Comparison of ENCODE assay signal across 1 cellular context in genomic region chr1:23799570-23800395, GRCh38.
TF ChIP-seq lines count a peak whose summit lies in the region.

No MANE protein-coding gene starts in this region.

TF ChIP-seq in HepG2, 621 proteins besides CTCF, POLR2A, EP300 and RAD21 (continued from another document and continues in another):
- TF ChIP-seq, protein P1, sequence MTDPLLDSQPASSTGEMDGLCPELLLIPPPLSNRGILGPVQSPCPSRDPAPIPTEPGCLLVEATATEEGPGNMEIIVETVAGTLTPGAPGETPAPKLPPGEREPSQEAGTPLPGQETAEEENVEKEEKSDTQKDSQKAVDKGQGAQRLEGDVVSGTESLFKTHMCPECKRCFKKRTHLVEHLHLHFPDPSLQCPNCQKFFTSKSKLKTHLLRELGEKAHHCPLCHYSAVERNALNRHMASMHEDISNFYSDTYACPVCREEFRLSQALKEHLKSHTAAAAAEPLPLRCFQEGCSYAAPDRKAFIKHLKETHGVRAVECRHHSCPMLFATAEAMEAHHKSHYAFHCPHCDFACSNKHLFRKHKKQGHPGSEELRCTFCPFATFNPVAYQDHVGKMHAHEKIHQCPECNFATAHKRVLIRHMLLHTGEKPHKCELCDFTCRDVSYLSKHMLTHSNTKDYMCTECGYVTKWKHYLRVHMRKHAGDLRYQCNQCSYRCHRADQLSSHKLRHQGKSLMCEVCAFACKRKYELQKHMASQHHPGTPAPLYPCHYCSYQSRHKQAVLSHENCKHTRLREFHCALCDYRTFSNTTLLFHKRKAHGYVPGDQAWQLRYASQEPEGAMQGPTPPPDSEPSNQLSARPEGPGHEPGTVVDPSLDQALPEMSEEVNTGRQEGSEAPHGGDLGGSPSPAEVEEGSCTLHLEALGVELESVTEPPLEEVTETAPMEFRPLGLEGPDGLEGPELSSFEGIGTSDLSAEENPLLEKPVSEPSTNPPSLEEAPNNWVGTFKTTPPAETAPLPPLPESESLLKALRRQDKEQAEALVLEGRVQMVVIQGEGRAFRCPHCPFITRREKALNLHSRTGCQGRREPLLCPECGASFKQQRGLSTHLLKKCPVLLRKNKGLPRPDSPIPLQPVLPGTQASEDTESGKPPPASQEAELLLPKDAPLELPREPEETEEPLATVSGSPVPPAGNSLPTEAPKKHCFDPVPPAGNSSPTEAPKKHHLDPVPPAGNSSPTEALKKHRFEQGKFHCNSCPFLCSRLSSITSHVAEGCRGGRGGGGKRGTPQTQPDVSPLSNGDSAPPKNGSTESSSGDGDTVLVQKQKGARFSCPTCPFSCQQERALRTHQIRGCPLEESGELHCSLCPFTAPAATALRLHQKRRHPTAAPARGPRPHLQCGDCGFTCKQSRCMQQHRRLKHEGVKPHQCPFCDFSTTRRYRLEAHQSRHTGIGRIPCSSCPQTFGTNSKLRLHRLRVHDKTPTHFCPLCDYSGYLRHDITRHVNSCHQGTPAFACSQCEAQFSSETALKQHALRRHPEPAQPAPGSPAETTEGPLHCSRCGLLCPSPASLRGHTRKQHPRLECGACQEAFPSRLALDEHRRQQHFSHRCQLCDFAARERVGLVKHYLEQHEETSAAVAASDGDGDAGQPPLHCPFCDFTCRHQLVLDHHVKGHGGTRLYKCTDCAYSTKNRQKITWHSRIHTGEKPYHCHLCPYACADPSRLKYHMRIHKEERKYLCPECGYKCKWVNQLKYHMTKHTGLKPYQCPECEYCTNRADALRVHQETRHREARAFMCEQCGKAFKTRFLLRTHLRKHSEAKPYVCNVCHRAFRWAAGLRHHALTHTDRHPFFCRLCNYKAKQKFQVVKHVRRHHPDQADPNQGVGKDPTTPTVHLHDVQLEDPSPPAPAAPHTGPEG (CRISPR knock-in tag; IDR thresholded peaks at IDR 0.05) = peak; percentile 11; the same call in 1 of the 2 replicates
- TF ChIP-seq RBFOX2 (IDR thresholded peaks at IDR 0.05; ENCODE audit: low read depth, low read length) (peak; percentile 16), KMT2A (CRISPR knock-in tag; IDR thresholded peaks at IDR 0.05) (peak; percentile 1; the same call in 1 of the 2 replicates), TAF1 (CRISPR knock-in tag; IDR thresholded peaks at IDR 0.05) (peak; percentile 24), FOXO4 (CRISPR knock-in tag; conservative IDR thresholded peaks at IDR 0.05) (0 out of 2 replicates have a peak, but pooled peaks have one; percentile 45), SAP130 (CRISPR knock-in tag; IDR thresholded peaks at IDR 0.05; ENCODE audit: low read depth) (peak; percentile 94), HNF4A (CRISPR knock-in tag; IDR thresholded peaks at IDR 0.05) (peak; percentile 63), ZNF569 (CRISPR knock-in tag; IDR thresholded peaks at IDR 0.05; ENCODE audit: borderline replicate concordance) (no peak), ARID2 (CRISPR knock-in tag; IDR thresholded peaks at IDR 0.05; ENCODE audit: borderline replicate concordance) (no peak; the same call in 1 of the 2 replicates), ARID5B (CRISPR knock-in tag; IDR thresholded peaks at IDR 0.05) (peak; percentile 17; the same call in 1 of the 2 replicates), KMT2B (CRISPR knock-in tag; IDR thresholded peaks at IDR 0.05) (no peak), ZNF234 (CRISPR knock-in tag; conservative IDR thresholded peaks at IDR 0.05) (peak; percentile 70; the same call in 1 of the 2 replicates), EEA1 (CRISPR knock-in tag; IDR thresholded peaks at IDR 0.05; ENCODE audit: borderline replicate concordance) (peak; percentile 42; the same call in 1 of the 2 replicates), THAP11 (CRISPR knock-in tag; IDR thresholded peaks at IDR 0.05) (peak; percentile 52; the same call in 1 of the 2 replicates), HNRNPL (IDR thresholded peaks at IDR 0.05; ENCODE audit: low read depth, low read length) (peak; percentile 98), FOXK1 (CRISPR knock-in tag; IDR thresholded peaks at IDR 0.05; ENCODE audit: borderline replicate concordance, low read depth) (peak; percentile 3; the same call in 1 of the 2 replicates), ZBTB38 (CRISPR knock-in tag; IDR thresholded peaks at IDR 0.05) (0 out of 2 replicates have a peak, but pooled peaks have one; percentile 36), ZIK1 (CRISPR knock-in tag; IDR thresholded peaks at IDR 0.05; ENCODE audit: borderline replicate concordance, low read depth) (0 out of 2 replicates have a peak, but pooled peaks have one; percentile 51), NRL (CRISPR knock-in tag; IDR thresholded peaks at IDR 0.05; ENCODE audit: borderline replicate concordance) (peak; percentile 26; the same call in 1 of the 2 replicates), RXRA (CRISPR knock-in tag; IDR thresholded peaks at IDR 0.05) (peak; percentile 70; the same call in 1 of the 2 replicates)
- TF ChIP-seq, protein P2, sequence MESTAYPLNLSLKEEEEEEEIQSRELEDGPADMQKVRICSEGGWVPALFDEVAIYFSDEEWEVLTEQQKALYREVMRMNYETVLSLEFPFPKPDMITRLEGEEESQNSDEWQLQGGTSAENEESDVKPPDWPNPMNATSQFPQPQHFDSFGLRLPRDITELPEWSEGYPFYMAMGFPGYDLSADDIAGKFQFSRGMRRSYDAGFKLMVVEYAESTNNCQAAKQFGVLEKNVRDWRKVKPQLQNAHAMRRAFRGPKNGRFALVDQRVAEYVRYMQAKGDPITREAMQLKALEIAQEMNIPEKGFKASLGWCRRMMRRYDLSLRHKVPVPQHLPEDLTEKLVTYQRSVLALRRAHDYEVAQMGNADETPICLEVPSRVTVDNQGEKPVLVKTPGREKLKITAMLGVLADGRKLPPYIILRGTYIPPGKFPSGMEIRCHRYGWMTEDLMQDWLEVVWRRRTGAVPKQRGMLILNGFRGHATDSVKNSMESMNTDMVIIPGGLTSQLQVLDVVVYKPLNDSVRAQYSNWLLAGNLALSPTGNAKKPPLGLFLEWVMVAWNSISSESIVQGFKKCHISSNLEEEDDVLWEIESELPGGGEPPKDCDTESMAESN (CRISPR knock-in tag; conservative IDR thresholded peaks at IDR 0.05) = peak; percentile 10; the same call in 1 of the 2 replicates
- TF ChIP-seq, protein P3, sequence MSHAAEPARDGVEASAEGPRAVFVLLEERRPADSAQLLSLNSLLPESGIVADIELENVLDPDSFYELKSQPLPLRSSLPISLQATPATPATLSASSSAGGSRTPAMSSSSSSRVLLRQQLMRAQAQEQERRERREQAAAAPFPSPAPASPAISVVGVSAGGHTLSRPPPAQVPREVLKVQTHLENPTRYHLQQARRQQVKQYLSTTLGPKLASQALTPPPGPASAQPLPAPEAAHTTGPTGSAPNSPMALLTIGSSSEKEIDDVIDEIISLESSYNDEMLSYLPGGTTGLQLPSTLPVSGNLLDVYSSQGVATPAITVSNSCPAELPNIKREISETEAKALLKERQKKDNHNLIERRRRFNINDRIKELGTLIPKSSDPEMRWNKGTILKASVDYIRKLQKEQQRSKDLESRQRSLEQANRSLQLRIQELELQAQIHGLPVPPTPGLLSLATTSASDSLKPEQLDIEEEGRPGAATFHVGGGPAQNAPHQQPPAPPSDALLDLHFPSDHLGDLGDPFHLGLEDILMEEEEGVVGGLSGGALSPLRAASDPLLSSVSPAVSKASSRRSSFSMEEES (CRISPR knock-in tag; IDR thresholded peaks at IDR 0.05) = peak; percentile 83
- TF ChIP-seq, protein P4, sequence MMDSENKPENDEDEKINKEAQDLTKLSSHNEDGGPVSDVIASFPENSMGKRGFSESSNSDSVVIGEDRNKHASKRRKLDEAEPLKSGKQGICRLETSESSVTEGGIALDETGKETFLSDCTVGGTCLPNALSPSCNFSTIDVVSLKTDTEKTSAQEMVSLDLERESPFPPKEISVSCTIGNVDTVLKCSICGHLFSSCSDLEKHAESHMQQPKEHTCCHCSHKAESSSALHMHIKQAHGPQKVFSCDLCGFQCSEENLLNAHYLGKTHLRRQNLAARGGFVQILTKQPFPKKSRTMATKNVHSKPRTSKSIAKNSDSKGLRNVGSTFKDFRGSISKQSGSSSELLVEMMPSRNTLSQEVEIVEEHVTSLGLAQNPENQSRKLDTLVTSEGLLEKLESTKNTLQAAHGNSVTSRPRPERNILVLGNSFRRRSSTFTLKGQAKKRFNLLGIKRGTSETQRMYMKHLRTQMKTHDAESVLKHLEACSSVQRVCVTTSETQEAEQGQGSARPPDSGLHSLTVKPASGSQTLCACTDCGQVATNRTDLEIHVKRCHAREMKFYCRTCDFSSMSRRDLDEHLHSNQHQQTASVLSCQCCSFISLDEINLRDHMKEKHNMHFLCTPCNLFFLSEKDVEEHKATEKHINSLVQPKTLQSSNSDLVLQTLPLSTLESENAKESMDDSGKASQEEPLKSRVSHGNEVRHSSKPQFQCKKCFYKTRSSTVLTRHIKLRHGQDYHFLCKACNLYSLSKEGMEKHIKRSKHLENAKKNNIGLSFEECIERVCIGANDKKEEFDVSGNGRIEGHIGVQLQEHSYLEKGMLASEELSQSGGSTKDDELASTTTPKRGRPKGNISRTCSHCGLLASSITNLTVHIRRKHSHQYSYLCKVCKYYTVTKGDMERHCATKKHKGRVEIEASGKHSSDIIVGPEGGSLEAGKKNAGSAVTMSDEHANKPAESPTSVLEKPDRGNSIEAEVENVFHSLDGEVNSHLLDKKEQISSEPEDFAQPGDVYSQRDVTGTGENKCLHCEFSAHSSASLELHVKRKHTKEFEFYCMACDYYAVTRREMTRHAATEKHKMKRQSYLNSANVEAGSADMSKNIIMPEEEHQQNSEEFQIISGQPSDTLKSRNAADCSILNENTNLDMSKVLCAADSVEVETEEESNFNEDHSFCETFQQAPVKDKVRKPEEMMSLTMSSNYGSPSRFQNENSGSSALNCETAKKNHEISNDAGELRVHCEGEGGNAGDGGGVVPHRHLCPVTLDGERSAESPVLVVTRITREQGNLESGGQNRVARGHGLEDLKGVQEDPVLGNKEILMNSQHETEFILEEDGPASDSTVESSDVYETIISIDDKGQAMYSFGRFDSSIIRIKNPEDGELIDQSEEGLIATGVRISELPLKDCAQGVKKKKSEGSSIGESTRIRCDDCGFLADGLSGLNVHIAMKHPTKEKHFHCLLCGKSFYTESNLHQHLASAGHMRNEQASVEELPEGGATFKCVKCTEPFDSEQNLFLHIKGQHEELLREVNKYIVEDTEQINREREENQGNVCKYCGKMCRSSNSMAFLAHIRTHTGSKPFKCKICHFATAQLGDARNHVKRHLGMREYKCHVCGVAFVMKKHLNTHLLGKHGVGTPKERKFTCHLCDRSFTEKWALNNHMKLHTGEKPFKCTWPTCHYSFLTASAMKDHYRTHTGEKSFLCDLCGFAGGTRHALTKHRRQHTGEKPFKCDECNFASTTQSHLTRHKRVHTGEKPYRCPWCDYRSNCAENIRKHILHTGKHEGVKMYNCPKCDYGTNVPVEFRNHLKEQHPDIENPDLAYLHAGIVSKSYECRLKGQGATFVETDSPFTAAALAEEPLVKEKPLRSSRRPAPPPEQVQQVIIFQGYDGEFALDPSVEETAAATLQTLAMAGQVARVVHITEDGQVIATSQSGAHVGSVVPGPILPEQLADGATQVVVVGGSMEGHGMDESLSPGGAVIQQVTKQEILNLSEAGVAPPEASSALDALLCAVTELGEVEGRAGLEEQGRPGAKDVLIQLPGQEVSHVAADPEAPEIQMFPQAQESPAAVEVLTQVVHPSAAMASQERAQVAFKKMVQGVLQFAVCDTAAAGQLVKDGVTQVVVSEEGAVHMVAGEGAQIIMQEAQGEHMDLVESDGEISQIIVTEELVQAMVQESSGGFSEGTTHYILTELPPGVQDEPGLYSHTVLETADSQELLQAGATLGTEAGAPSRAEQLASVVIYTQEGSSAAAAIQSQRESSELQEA (CRISPR knock-in tag; IDR thresholded peaks at IDR 0.05; ENCODE audit: not compliant biosample characterization) = no peak
- TF ChIP-seq, protein P5, sequence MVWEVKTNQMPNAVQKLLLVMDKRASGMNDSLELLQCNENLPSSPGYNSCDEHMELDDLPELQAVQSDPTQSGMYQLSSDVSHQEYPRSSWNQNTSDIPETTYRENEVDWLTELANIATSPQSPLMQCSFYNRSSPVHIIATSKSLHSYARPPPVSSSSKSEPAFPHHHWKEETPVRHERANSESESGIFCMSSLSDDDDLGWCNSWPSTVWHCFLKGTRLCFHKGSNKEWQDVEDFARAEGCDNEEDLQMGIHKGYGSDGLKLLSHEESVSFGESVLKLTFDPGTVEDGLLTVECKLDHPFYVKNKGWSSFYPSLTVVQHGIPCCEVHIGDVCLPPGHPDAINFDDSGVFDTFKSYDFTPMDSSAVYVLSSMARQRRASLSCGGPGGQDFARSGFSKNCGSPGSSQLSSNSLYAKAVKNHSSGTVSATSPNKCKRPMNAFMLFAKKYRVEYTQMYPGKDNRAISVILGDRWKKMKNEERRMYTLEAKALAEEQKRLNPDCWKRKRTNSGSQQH (CRISPR knock-in tag; IDR thresholded peaks at IDR 0.05; ENCODE audit: low read depth) = 0 out of 2 replicates have a peak, but pooled peaks have one; percentile 48
